ENCODE assay signal across 13 cellular contexts in the genomic region with DNA sequence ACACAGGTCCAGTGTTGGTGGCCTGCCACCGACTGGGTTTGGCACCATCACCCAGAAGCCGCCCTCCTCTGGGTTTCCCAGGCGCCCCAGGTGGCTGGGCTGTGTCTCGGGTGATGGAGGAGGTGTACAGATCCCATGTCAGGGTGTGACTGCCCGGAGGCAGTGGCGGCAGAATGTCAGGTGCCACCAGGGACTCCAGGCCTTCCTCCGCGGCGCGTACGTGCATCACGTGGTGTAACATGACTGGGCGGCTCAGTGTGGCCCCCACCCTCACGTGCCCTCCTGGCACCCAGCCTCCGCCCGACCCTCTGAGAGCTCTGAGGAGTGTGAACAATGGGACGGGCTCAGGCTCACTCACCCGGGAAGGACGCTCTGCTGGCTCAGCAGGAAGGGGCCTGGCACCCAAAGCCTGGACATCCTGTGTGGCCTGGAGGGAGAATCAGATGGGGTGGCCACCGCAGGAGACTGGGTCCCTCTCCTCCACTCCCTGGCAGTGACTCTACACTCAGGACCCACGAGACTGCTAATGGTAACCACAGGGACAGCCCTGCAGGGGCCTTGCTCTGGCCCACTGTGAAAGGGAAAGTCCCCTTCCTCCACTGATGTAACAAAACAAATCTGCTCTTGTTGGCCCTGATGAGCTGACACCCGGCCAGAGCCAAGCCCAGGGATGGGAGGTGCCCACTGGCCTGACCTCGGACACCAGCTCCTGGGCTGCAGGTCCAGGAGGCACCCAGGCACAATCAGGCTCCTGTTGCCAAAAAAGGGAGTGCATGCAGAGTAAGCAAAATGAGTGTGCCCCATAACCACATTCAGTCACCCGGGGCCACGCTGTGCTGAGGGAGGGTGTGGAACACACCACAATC.
A peak's percentile ranks its signal among the peaks of the same experiment; 100 is the strongest.
DNase-seq lines count a peak whose midpoint lies in the region; ATAC-seq and TF ChIP-seq lines count a peak whose summit lies in the region.
"Had no signal": no experiment of that assay in that cellular context is flagged by ENCODE, and none has a peak within 500 bp of the region (broad histone marks: within the 10 kb centered on the region; RNA-seq: fewer than 3 reads in every experiment).

No MANE protein-coding gene starts in this region.

- no peak for TF ChIP-seq POLR2A in upper lobe of left lung (IDR thresholded peaks at IDR 0.05)

- ATAC-seq in RWPE2 (ENCODE audit: low read depth) (peak; percentile 12; the same call in 1 of the 3 replicates), upper lobe of left lung (ENCODE audit: low FRiP score in 2 of 2) (peak; percentile 8 to 24)
- ATAC-seq: left colon had no signal

- no peaks in the 10 kb centered on the region for H3K36me3 Mint-ChIP-seq in activated CD4-positive, alpha-beta memory T cell treated with anti-CD3 and anti-CD28 coated beads for 36 hours
- H3K36me3 Mint-ChIP-seq in activated CD4-positive, alpha-beta memory T cell treated with anti-CD3 and anti-CD28 coated beads, Interleukin-2, amount 10 ng/mL, durations not matched to agents 7 days and 5 days (ENCODE audit: low read depth), result no peaks in the 10 kb centered on the region

- POLR2A ChIA-PET in activated CD4-positive, alpha-beta memory T cell treated with anti-CD3 and anti-CD28 coated beads for 36 hours (lab: Charles Lee), result no interaction called here
- POLR2A ChIA-PET in activated CD4-positive, alpha-beta memory T cell treated with anti-CD3 and anti-CD28 coated beads, Interleukin-2, amount 10 ng/mL, durations not matched to agents 7 days and 5 days (lab: Charles Lee), result no interaction called here

- TF ChIP-seq EP300 in upper lobe of left lung (IDR thresholded peaks at IDR 0.05), result peak in 1 of 4 donors; percentile 58

- WGBS in upper lobe of left lung, 2 donors, result 69 to 71% methylated on average over 11 to 17 of the region's 25 CpGs

- H3K4me1 ChIP-seq in RWPE2 (ENCODE audit: insufficient read depth, poor library complexity, severe bottlenecking) (no peaks in the 10 kb centered on the region), upper lobe of left lung (peaks cover 6 to 18% (median 13%) of the 10 kb centered on the region in 4 donors)
- H3K4me1 ChIP-seq: vagina had no signal

- intact Hi-C loops in activated CD4-positive, alpha-beta memory T cell treated with anti-CD3 and anti-CD28 coated beads for 36 hours (cut with micrococcal nuclease), result no loop called here

- no peaks in the 10 kb centered on the region for H3K36me3 ChIP-seq in RWPE2 (ENCODE audit: low read depth)
- no peaks in the 10 kb centered on the region for H3K36me3 ChIP-seq in upper lobe of left lung
- H3K36me3 ChIP-seq: vagina had no signal

- DNase-seq in activated CD4-positive, alpha-beta memory T cell treated with anti-CD3 and anti-CD28 coated beads for 36 hours, result peak; percentile 12
- DNase-seq in activated CD4-positive, alpha-beta memory T cell treated with anti-CD3 and anti-CD28 coated beads, Interleukin-2, amount 10 ng/mL, durations not matched to agents 7 days and 5 days, result no peak
- DNase-seq in RWPE2 (ENCODE audit: low spot score), result no peak
- DNase-seq in left kidney (ENCODE audit: low read depth, low spot score), result peak; percentile 43
- peak; percentile 75 to 87 for DNase-seq in upper lobe of left lung
- DNase-seq in AG08395 (ENCODE audit: low spot score), result no peak
- DNase-seq in NOMO-1 treated with dmso at 0.1 percent for 144 hours (lab: John Stamatoyannopoulos, UW; ENCODE audit: unreplicated experiment), result no peak
- no peak for DNase-seq in GM10266 (ENCODE audit: extremely low spot score)
- DNase-seq: activated effector memory CD4-positive, alpha-beta T cell treated with anti-CD3 and anti-CD28 coated beads, Interleukin-2, amount 50 U/mL, for 16 hours; left colon; MM.1S had no signal

- TF ChIP-seq CTCF in RWPE2 (IDR thresholded peaks at IDR 0.05; ENCODE audit: poor library complexity, severe bottlenecking) (no peak), upper lobe of left lung (IDR thresholded peaks at IDR 0.05) (no peak), GM10266 (IDR thresholded peaks at IDR 0.05; ENCODE audit: control insufficient read depth, insufficient read depth, low read depth, missing control alignments) (no peak)

- H3K27me3 Mint-ChIP-seq in activated CD4-positive, alpha-beta memory T cell treated with anti-CD3 and anti-CD28 coated beads for 36 hours, result no peaks in the 10 kb centered on the region
- H3K27me3 Mint-ChIP-seq in activated CD4-positive, alpha-beta memory T cell treated with anti-CD3 and anti-CD28 coated beads, Interleukin-2, amount 10 ng/mL, durations not matched to agents 7 days and 5 days, result no peaks in the 10 kb centered on the region

- H3K9me3 ChIP-seq in RWPE2 (ENCODE audit: severe bottlenecking) (no peaks in the 10 kb centered on the region), upper lobe of left lung (no peaks in the 10 kb centered on the region)
- H3K9me3 ChIP-seq: vagina had no signal

- peaks cover 4% of the 10 kb centered on the region for H3K4me1 Mint-ChIP-seq in activated CD4-positive, alpha-beta memory T cell treated with anti-CD3 and anti-CD28 coated beads for 36 hours (ENCODE audit: low read depth)
- H3K4me1 Mint-ChIP-seq in activated CD4-positive, alpha-beta memory T cell treated with anti-CD3 and anti-CD28 coated beads, Interleukin-2, amount 10 ng/mL, durations not matched to agents 7 days and 5 days, result peaks cover 8% of the 10 kb centered on the region

- no peak overlapping the region for H3K4me3 Mint-ChIP-seq in activated CD4-positive, alpha-beta memory T cell treated with anti-CD3 and anti-CD28 coated beads for 36 hours
- no peak overlapping the region for H3K4me3 Mint-ChIP-seq in activated CD4-positive, alpha-beta memory T cell treated with anti-CD3 and anti-CD28 coated beads, Interleukin-2, amount 10 ng/mL, durations not matched to agents 7 days and 5 days

- H3K27me3 ChIP-seq in RWPE2 (ENCODE audit: insufficient read depth, poor library complexity, severe bottlenecking), result no peaks in the 10 kb centered on the region
- H3K27me3 ChIP-seq in upper lobe of left lung, result no peaks in the 10 kb centered on the region
- H3K27me3 ChIP-seq: vagina had no signal

- H3K4me3 ChIP-seq in RWPE2 (ENCODE audit: severe bottlenecking) (no peak overlapping the region), upper lobe of left lung (no peak overlapping the region)
- H3K4me3 ChIP-seq: vagina had no signal

- H3K9me3 Mint-ChIP-seq in activated CD4-positive, alpha-beta memory T cell treated with anti-CD3 and anti-CD28 coated beads for 36 hours, result no peaks in the 10 kb centered on the region
- H3K9me3 Mint-ChIP-seq in activated CD4-positive, alpha-beta memory T cell treated with anti-CD3 and anti-CD28 coated beads, Interleukin-2, amount 10 ng/mL, durations not matched to agents 7 days and 5 days, result no peaks in the 10 kb centered on the region

- CTCF ChIA-PET in activated CD4-positive, alpha-beta memory T cell treated with anti-CD3 and anti-CD28 coated beads for 36 hours (lab: Charles Lee), result no interaction called here
- CTCF ChIA-PET in activated CD4-positive, alpha-beta memory T cell treated with anti-CD3 and anti-CD28 coated beads, Interleukin-2, amount 10 ng/mL, durations not matched to agents 7 days and 5 days (lab: Charles Lee), result no interaction called here

- H3K27ac ChIP-seq in RWPE2 (ENCODE audit: poor library complexity, severe bottlenecking) (no peak overlapping the region), upper lobe of left lung (peak overlapping the region in 3 of 4 donors; percentile 34 to 60 (median 53))
- H3K27ac ChIP-seq: vagina, VCaP had no signal

- no peak overlapping the region for H3K27ac Mint-ChIP-seq in activated CD4-positive, alpha-beta memory T cell treated with anti-CD3 and anti-CD28 coated beads for 36 hours
- H3K27ac Mint-ChIP-seq in activated CD4-positive, alpha-beta memory T cell treated with anti-CD3 and anti-CD28 coated beads, Interleukin-2, amount 10 ng/mL, durations not matched to agents 7 days and 5 days, result no peak overlapping the region

Comparison
In these comparisons a context has a peak if more than half of its experiments do, and no peak if none do; other contexts are left out.
1. DNase-seq: peak in activated CD4-positive, alpha-beta memory T cell treated with anti-CD3 and anti-CD28 coated beads for 36 hours (single experiment), left kidney (single experiment) and upper lobe of left lung (2 of 2); none in activated CD4-positive, alpha-beta memory T cell treated with anti-CD3 and anti-CD28 coated beads, Interleukin-2, amount 10 ng/mL, durations not matched to agents 7 days and 5 days (single experiment), RWPE2 (single experiment), AG08395 (single experiment), NOMO-1 treated with dmso at 0.1 percent for 144 hours (single experiment) and GM10266 (single experiment).